In genomic region chr14:90109858-90110257, GRCh38 we compare ENCODE assay signal across 12 cellular contexts. TPM values are rescaled to one million over a fixed set of nuclear protein-coding genes. Genes with fewer than 3 reads are reported as not detected.
A peak's percentile ranks its signal among the peaks of the same experiment; 100 is the strongest.
DNase-seq lines count a peak whose midpoint lies in the region; ATAC-seq and TF ChIP-seq lines count a peak whose summit lies in the region.
"Had no signal": no experiment of that assay in that cellular context is flagged by ENCODE, and none has a peak within 500 bp of the region (broad histone marks: within the 10 kb centered on the region; RNA-seq: fewer than 3 reads in every experiment).

No MANE protein-coding gene starts in this region.

- H3F3A ChIP-seq in PC-3 (ENCODE audit: low read length, unreplicated experiment) = no peaks in the 10 kb centered on the region

- H3K27me3 ChIP-seq in PC-3 (ENCODE audit: low read length) = no peaks in the 10 kb centered on the region
- no peaks in the 10 kb centered on the region for H3K27me3 ChIP-seq in hepatocyte

- H3K4me2 ChIP-seq in PC-3 (ENCODE audit: low read length) (no peak overlapping the region), hepatocyte (no peak overlapping the region)

- H3K79me2 ChIP-seq in PC-3 (ENCODE audit: low read length) = no peaks in the 10 kb centered on the region
- no peaks in the 10 kb centered on the region for H3K79me2 ChIP-seq in hepatocyte

- no peak for TF ChIP-seq POLR2A in lower leg skin (IDR thresholded peaks at IDR 0.05)

- intact Hi-C loops in PC-3 (cut with micrococcal nuclease) (no loop called here), lower leg skin (cut with DNase I; ENCODE audit: low total_unique reads) (no loop called here)

- H3K27ac ChIP-seq in PC-3 (ENCODE audit: low read length) (no peak overlapping the region), hepatocyte (no peak overlapping the region)
- H3K27ac ChIP-seq: esophagus muscularis mucosa had no signal

- POLR2A ChIA-PET in PC-3 (lab: Charles Lee; ENCODE audit: unreplicated experiment) = no interaction called here

- H4K20me1 ChIP-seq in PC-3 (ENCODE audit: low read length) (no peaks in the 10 kb centered on the region), hepatocyte (ENCODE audit: insufficient read depth, poor library complexity, severe bottlenecking) (no peaks in the 10 kb centered on the region)

- 73% methylated on average over 10 of the region's 10 CpGs for WGBS in hepatocyte (ENCODE audit: low lambda C conversion rate, missing lambda C conversion rate)
- 77 to 81% methylated on average over 10 of the region's 10 CpGs for WGBS in lower leg skin, 2 donors

- H3K36me3 ChIP-seq in PC-3 (ENCODE audit: low read depth, low read length) (no peaks in the 10 kb centered on the region), hepatocyte (replicated peaks; ENCODE audit: insufficient read depth, low read depth) (no peaks in the 10 kb centered on the region)
- H3K36me3 ChIP-seq: esophagus muscularis mucosa had no signal

- H2AFZ ChIP-seq in PC-3 (ENCODE audit: low read length) = no peak overlapping the region
- no peak overlapping the region for H2AFZ ChIP-seq in hepatocyte

- peaks cover 19% of the 10 kb centered on the region for H3K4me1 ChIP-seq in PC-3 (ENCODE audit: insufficient read depth, low read length)
- H3K4me1 ChIP-seq in hepatocyte (ENCODE audit: insufficient read depth) = no peaks in the 10 kb centered on the region
- H3K4me1 ChIP-seq: esophagus muscularis mucosa had no signal

- ATAC-seq in PC-3 (0 out of 2 replicates have a peak, but pooled peaks have one; percentile 35), GM18519 (IDR thresholded peaks at IDR 0.05; ENCODE audit: low FRiP score, unreplicated experiment) (no peak), HG02610 (IDR thresholded peaks at IDR 0.05; ENCODE audit: unreplicated experiment) (no peak), esophagus mucosa (no peak)

- H3K4me3 ChIP-seq in PC-3 (ENCODE audit: low read length) (no peak overlapping the region), hepatocyte (no peak overlapping the region), lower leg skin (ENCODE audit: low read depth, poor library complexity, severe bottlenecking) (no peak overlapping the region)
- H3K4me3 ChIP-seq: esophagus muscularis mucosa had no signal

- CTCF ChIA-PET in PC-3 (lab: Charles Lee) = interaction anchor here (0.5 kb wide), 1 partner anchor 127 kb away, joined by 5 read pairs; no protein-coding TSS in a partner anchor

- peak; percentile 64 for TF ChIP-seq CTCF in PC-3 (conservative IDR thresholded peaks at IDR 0.05; ENCODE audit: low read depth, low read length)
- TF ChIP-seq CTCF in hepatocyte (IDR thresholded peaks at IDR 0.05; ENCODE audit: poor library complexity) = peak; percentile 28
- TF ChIP-seq CTCF in lower leg skin (IDR thresholded peaks at IDR 0.05) = no peak

- DNase-seq in AML-193 (lab: John Stamatoyannopoulos, UW) = peak; percentile 2 to 12
- peak; percentile 14 for DNase-seq in ELR (ENCODE audit: low read depth)
- DNase-seq in PC-3 = peak; percentile 69
- no peak for DNase-seq in hepatocyte (ENCODE audit: low spot score)
- no peak for DNase-seq in lower leg skin (ENCODE audit: low spot score in 2 of 2)
- DNase-seq: activated CD4-positive, alpha-beta T cell treated with anti-CD3 and anti-CD28 coated beads for 1 hour; midbrain; substantia nigra had no signal

- no peaks in the 10 kb centered on the region for H3K9me3 ChIP-seq in PC-3 (ENCODE audit: low read length)
- H3K9me3 ChIP-seq in hepatocyte (ENCODE audit: low read depth) = no peaks in the 10 kb centered on the region
- H3K9me3 ChIP-seq: esophagus muscularis mucosa had no signal

- H3K9me2 ChIP-seq in PC-3 (replicated peaks; ENCODE audit: low read length) (no peaks in the 10 kb centered on the region), hepatocyte (replicated peaks; ENCODE audit: insufficient read depth) (no peaks in the 10 kb centered on the region)

- no TSS peak for BruUV-seq in PC-3 (replicated peaks; lab: Mats Ljungman, UMichigan)

- H3K9ac ChIP-seq in PC-3 (ENCODE audit: low read length) = no peak overlapping the region

RNA-seq across cellular contexts. Expression of gene KCNK13, which starts 48.1 kb away (rescaled TPM):
- 0.17 and 0.58 TPM in 2 replicates for total RNA-seq in PC-3 (2014; rRNA removed)
- 0.28 and 0.47 TPM in 2 replicates for total RNA-seq in hepatocyte
- polyA plus RNA-seq in hepatocyte = 0.15 and 0.58 TPM in 2 replicates
- total RNA-seq in lower leg skin = under 1 TPM in 3 of 4 donors, not detected in 1; 0.12 to 0.46 (median 0.16) TPM
- 0.28 TPM for total RNA-seq in esophagus mucosa

Comparison
In these comparisons a context has a peak if more than half of its experiments do, and no peak if none do; other contexts are left out.
1. DNase-seq: peak in AML-193 (2 of 2), ELR (single experiment) and PC-3 (single experiment); none in hepatocyte (single experiment) and lower leg skin (0 of 2).
2. CTCF ChIP-seq: peak in PC-3 (single experiment) and hepatocyte (single experiment); none in lower leg skin (0 of 3).